ENCODE assay signal across 8 cellular contexts in genomic region chr3:55721716-55722484, GRCh38.
A peak's percentile ranks its signal among the peaks of the same experiment; 100 is the strongest.
DNase-seq lines count a peak whose midpoint lies in the region; ATAC-seq, FAIRE-seq and TF ChIP-seq lines count a peak whose summit lies in the region.

No MANE protein-coding gene starts in this region.

- TF ChIP-seq POLR2A in GM18505 (IDR thresholded peaks at IDR 0.05; ENCODE audit: borderline replicate concordance, extremely low read depth, insufficient read depth, insufficient read length): no peak

- no peaks in the 10 kb centered on the region for H4K20me1 ChIP-seq in keratinocyte (ENCODE audit: control insufficient read depth, extremely low read depth, insufficient read depth, low read length)

- CTCF ChIA-PET in AG04449 (lab: Yijun Ruan, JAX): interaction anchor here (0.5 to 3.2 kb wide), 32 partner anchors 8 to 1782 kb away, joined by 3 to 25 read pairs (median 4); partner anchors contain the start of gene WNT5A

- H3K9me1 ChIP-seq in keratinocyte (ENCODE audit: control insufficient read depth, extremely low read depth, insufficient read depth, low read length): no peaks in the 10 kb centered on the region

- dilution Hi-C loops in keratinocyte (cut with MboI; ENCODE audit: extremely low pct_ligation_motif_present, low sequenced_read_pairs): no loop called here

- no peaks in the 10 kb centered on the region for H3K4me1 ChIP-seq in keratinocyte (ENCODE audit: control insufficient read depth, extremely low read depth, insufficient read depth, low read length)

- no peak overlapping the region for H3K4me2 ChIP-seq in keratinocyte (ENCODE audit: control insufficient read depth, extremely low read depth, insufficient read depth, low read depth, low read length)

- H3K9me3 ChIP-seq in keratinocyte (ENCODE audit: control insufficient read depth, low read depth, low read length): no peaks in the 10 kb centered on the region

- no peaks in the 10 kb centered on the region for H3K36me3 ChIP-seq in keratinocyte (ENCODE audit: control insufficient read depth in 2 of 2, extremely low read depth in 1 of 2, insufficient read depth in 2 of 2, low read length in 2 of 2)

- POLR2A ChIA-PET in AG04449 (lab: Yijun Ruan, JAX): interaction anchor here (1.0 to 1.5 kb wide), 4 partner anchors 235 to 253 kb away, joined by 3 to 5 read pairs (median 4); partner anchors contain the start of gene WNT5A

- TF ChIP-seq CTCF in AG04449 (IDR thresholded peaks at IDR 0.05; ENCODE audit: insufficient read depth, low read length, missing control alignments) (peak; percentile 63), GM20000 (IDR thresholded peaks at IDR 0.05; ENCODE audit: extremely low read depth, missing control alignments) (no peak), keratinocyte (optimal IDR thresholded peaks at IDR 0.05 in 1 of 3, IDR thresholded peaks at IDR 0.05 in 1 of 3, conservative IDR thresholded peaks at IDR 0.05 in 1 of 3; ENCODE audit: extremely low read depth in 1 of 3, insufficient read depth in 2 of 3, low read length in 3 of 3) (peak; percentile 71 to 74 (median 72))

- peaks cover 12% of the 10 kb centered on the region for H3K27me3 ChIP-seq in keratinocyte (ENCODE audit: control insufficient read depth, extremely low read depth, insufficient read depth, low read length)

- DNase-seq in AG04449 (ENCODE audit: low read depth, low spot score) (no peak), GM20000 (ENCODE audit: low spot score) (peak; percentile 31), amniotic epithelial cell (ENCODE audit: low read depth) (peak; percentile 48), keratinocyte (ENCODE audit: low read depth, low spot score) (no peak), GDM1 (lab: John Stamatoyannopoulos, UW) (no peak), anterior cingulate cortex (lab: John Stamatoyannopoulos, UW) (no peak)

- H3K9ac ChIP-seq in keratinocyte (ENCODE audit: control insufficient read depth, extremely low read depth, insufficient read depth, low read length): no peak overlapping the region

- no peak overlapping the region for H2AFZ ChIP-seq in keratinocyte (ENCODE audit: control insufficient read depth, low read length)

- no peak for ATAC-seq in HG02884 (IDR thresholded peaks at IDR 0.05; ENCODE audit: unreplicated experiment)
- no peak for ATAC-seq in GM18505 (IDR thresholded peaks at IDR 0.05; ENCODE audit: unreplicated experiment)

- no peaks in the 10 kb centered on the region for H3K79me2 ChIP-seq in keratinocyte (ENCODE audit: control insufficient read depth, insufficient read depth, low read length)

- H3K27ac ChIP-seq in keratinocyte (ENCODE audit: control insufficient read depth, insufficient read depth, low read length): no peak overlapping the region

- H3K4me3 ChIP-seq in AG04449 (ENCODE audit: low read depth, low read length): no peak overlapping the region
- no peak overlapping the region for H3K4me3 ChIP-seq in keratinocyte (ENCODE audit: control insufficient read depth in 2 of 3, extremely low read depth in 1 of 3, insufficient read depth in 2 of 3, low read depth in 1 of 3, low read length in 3 of 3)

- FAIRE-seq in keratinocyte (lab: Jason Lieb, UNC): no peak

Comparison
In these comparisons a context has a peak if more than half of its experiments do, and no peak if none do; other contexts are left out.
1. DNase-seq: peak in GM20000 (single experiment) and amniotic epithelial cell (single experiment); none in AG04449 (single experiment), keratinocyte (single experiment), GDM1 (single experiment) and anterior cingulate cortex (0 of 58).